ENCODE assay signal across 13 cellular contexts in the genomic region with DNA sequence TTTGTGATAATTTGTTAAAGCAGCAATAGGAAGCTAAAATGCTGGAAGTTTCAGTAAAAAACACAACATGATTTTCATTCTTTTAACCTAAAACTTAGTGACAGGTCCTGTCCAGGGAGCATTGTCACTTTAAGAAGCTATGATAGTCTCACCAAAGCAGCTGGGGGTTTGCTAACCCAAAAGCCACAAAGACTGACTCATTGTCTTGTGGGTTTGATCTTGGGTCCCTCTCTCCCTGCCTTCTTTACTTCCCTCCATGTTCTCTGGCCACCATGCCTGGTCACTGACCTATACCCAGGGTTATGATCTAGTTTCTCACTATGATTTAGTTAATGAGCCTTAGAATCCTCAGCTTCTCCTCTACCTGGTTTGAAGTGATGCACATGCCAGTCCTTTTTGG.
DNase-seq lines count a peak whose midpoint lies in the region; ATAC-seq, FAIRE-seq and TF ChIP-seq lines count a peak whose summit lies in the region.
"Had no signal": no experiment of that assay in that cellular context is flagged by ENCODE, and none has a peak within 500 bp of the region (broad histone marks: within the 10 kb centered on the region; RNA-seq: fewer than 3 reads in every experiment).

No MANE protein-coding gene starts in this region.

- H3K27me3 ChIP-seq in MM.1S (replicated peaks; ENCODE audit: insufficient read depth, low read length) (no peaks in the 10 kb centered on the region), HepG2 (ENCODE audit: control insufficient read depth in 1 of 2, insufficient read depth in 2 of 2, low read length in 2 of 2) (no peaks in the 10 kb centered on the region)
- H3K27me3 ChIP-seq: heart right ventricle had no signal

- TF ChIP-seq CTCF in GM12865 (IDR thresholded peaks at IDR 0.05; ENCODE audit: insufficient read depth, low read depth, low read length, missing control alignments) (no peak), MM.1S (IDR thresholded peaks at IDR 0.05; ENCODE audit: low read length) (no peak), HepG2 (CRISPR knock-in tag; IDR thresholded peaks at IDR 0.05) (no peak), endothelial cell (IDR thresholded peaks at IDR 0.05; ENCODE audit: unreplicated experiment) (no peak)

- TF ChIP-seq RAD21 in HepG2 (CRISPR knock-in tag; IDR thresholded peaks at IDR 0.05) = no peak

- CTCF ChIA-PET in HepG2 (lab: Yijun Ruan, JAX; ENCODE audit: low intra/inter-chr PET ratio, low total read pairs) = no interaction called here
- CTCF ChIA-PET in activated CD4-positive, alpha-beta T cell treated with anti-CD3 and anti-CD28 coated beads, Interleukin-2, amount 10 ng/mL, durations not matched to agents 7 days and 5 days (lab: Charles Lee) = no interaction called here

- H3K4me1 ChIP-seq in MM.1S (ENCODE audit: low read length) = peaks cover 10% of the 10 kb centered on the region; the same call in 1 of the 2 replicates
- H3K4me1 ChIP-seq in HepG2 (ENCODE audit: insufficient read depth, low read length) = no peaks in the 10 kb centered on the region
- H3K4me1 ChIP-seq: parathyroid adenoma had no signal

- POLR2A ChIA-PET in HepG2 (lab: Yijun Ruan, JAX) = no interaction called here
- POLR2A ChIA-PET in activated CD4-positive, alpha-beta T cell treated with anti-CD3 and anti-CD28 coated beads, Interleukin-2, amount 10 ng/mL, durations not matched to agents 7 days and 5 days (lab: Charles Lee) = no interaction called here

- intact Hi-C loops in HepG2 (cut with micrococcal nuclease; ENCODE audit: unreplicated experiment) = no loop called here

- H3K79me2 ChIP-seq in MM.1S (ENCODE audit: low read length) = no peaks in the 10 kb centered on the region
- H3K79me2 ChIP-seq in HepG2 (ENCODE audit: insufficient read depth, low read length) = no peaks in the 10 kb centered on the region
- H3K79me2 ChIP-seq: parathyroid adenoma had no signal

- no peaks in the 10 kb centered on the region for H3K36me3 Mint-ChIP-seq in endothelial cell (ENCODE audit: low read depth, unreplicated experiment)
- no peaks in the 10 kb centered on the region for H3K36me3 Mint-ChIP-seq in activated CD4-positive, alpha-beta T cell treated with anti-CD3 and anti-CD28 coated beads, Interleukin-2, amount 10 ng/mL, durations not matched to agents 7 days and 5 days (ENCODE audit: low read depth)

- no peak overlapping the region for H2AFZ ChIP-seq in MM.1S (ENCODE audit: low read length)
- H2AFZ ChIP-seq in HepG2 (ENCODE audit: low read length) = no peak overlapping the region
- H2AFZ ChIP-seq: parathyroid adenoma had no signal

- no peak for TF ChIP-seq POLR2A in HepG2 (IDR thresholded peaks at IDR 0.05; ENCODE audit: insufficient read depth in 1 of 2, low read depth in 2 of 2, low read length in 2 of 2)

- H3K36me3 ChIP-seq in MM.1S (replicated peaks; ENCODE audit: insufficient read depth, low read length) (no peaks in the 10 kb centered on the region), HepG2 (replicated peaks in 1 of 2; ENCODE audit: control insufficient read depth in 1 of 2, insufficient read depth in 2 of 2, low read length in 2 of 2) (no peaks in the 10 kb centered on the region)
- H3K36me3 ChIP-seq: heart right ventricle had no signal

- in situ Hi-C loops in HepG2 (cut with HindIII; ENCODE audit: extremely low pct_ligation_motif_present, low pct_unique_long_range_greater_than_20kb) = no loop called here

- ATAC-seq in HepG2 = no peak
- ATAC-seq: heart right ventricle; stimulated activated naive CD8-positive, alpha-beta T cell treated with anti-CD3 and anti-CD28 coated beads, Interleukin-15, amount 100 ng/mL, for 72 hours had no signal

- H3K4me1 Mint-ChIP-seq in endothelial cell (ENCODE audit: unreplicated experiment) = no peaks in the 10 kb centered on the region
- H3K4me1 Mint-ChIP-seq in activated CD4-positive, alpha-beta T cell treated with anti-CD3 and anti-CD28 coated beads, Interleukin-2, amount 10 ng/mL, durations not matched to agents 7 days and 5 days = no peaks in the 10 kb centered on the region
- H3K4me1 Mint-ChIP-seq: stimulated activated naive CD8-positive, alpha-beta T cell treated with anti-CD3 and anti-CD28 coated beads, Interleukin-15, amount 100 ng/mL, for 72 hours had no signal

- no peaks in the 10 kb centered on the region for H3F3A ChIP-seq in MM.1S (ENCODE audit: insufficient read depth, low read length)

- no peak overlapping the region for H3K4me3 ChIP-seq in GM12865 (ENCODE audit: low read depth, low read length)
- no peak overlapping the region for H3K4me3 ChIP-seq in MM.1S (ENCODE audit: low read length)
- H3K4me3 ChIP-seq in HepG2 (replicated peaks in 1 of 3; ENCODE audit: insufficient read depth in 1 of 3, low read depth in 2 of 3, low read length in 3 of 3) = no peak overlapping the region
- H3K4me3 ChIP-seq: heart right ventricle had no signal

- H3K27ac Mint-ChIP-seq in endothelial cell (ENCODE audit: unreplicated experiment) = no peak overlapping the region
- no peak overlapping the region for H3K27ac Mint-ChIP-seq in activated CD4-positive, alpha-beta T cell treated with anti-CD3 and anti-CD28 coated beads, Interleukin-2, amount 10 ng/mL, durations not matched to agents 7 days and 5 days
- H3K27ac Mint-ChIP-seq: stimulated activated naive CD8-positive, alpha-beta T cell treated with anti-CD3 and anti-CD28 coated beads, Interleukin-15, amount 100 ng/mL, for 72 hours had no signal

- H3K27ac ChIP-seq in MM.1S (ENCODE audit: low read length) (no peak overlapping the region), HepG2 (ENCODE audit: extremely low read length, insufficient read depth, low read length) (no peak overlapping the region)
- H3K27ac ChIP-seq: parathyroid adenoma had no signal

- H3K4me2 ChIP-seq in MM.1S (ENCODE audit: low read depth, low read length) (peak overlapping the region; percentile 12; the same call in 1 of the 2 replicates), HepG2 (ENCODE audit: low read depth, low read length) (no peak overlapping the region)

- peak; percentile 64 for DNase-seq in GM12865 (ENCODE audit: low read depth)
- DNase-seq in HCEC 1CT = peak; percentile 87
- peak; percentile 56 for DNase-seq in MM.1S
- DNase-seq in fibroblast of gingiva (ENCODE audit: low read depth) = peak; percentile 69
- no peak for DNase-seq in HepG2 (ENCODE audit: low spot score)
- DNase-seq in endothelial cell (ENCODE audit: low spot score) = no peak
- DNase-seq in activated CD4-positive, alpha-beta T cell treated with anti-CD3 and anti-CD28 coated beads, Interleukin-2, amount 10 ng/mL, durations not matched to agents 7 days and 5 days = no peak
- DNase-seq in NCI-H2029 treated with DMSO at 0.1 percent for 48 hours (lab: John Stamatoyannopoulos, UW) = no peak
- DNase-seq: activated effector memory CD4-positive, alpha-beta T cell treated with anti-CD3 and anti-CD28 coated beads, Interleukin-2, amount 50 U/mL, for 16 hours; heart right ventricle; Right ventricle myocardium superior; stimulated activated naive CD8-positive, alpha-beta T cell treated with anti-CD3 and anti-CD28 coated beads, Interleukin-15, amount 100 ng/mL, for 72 hours had no signal

- no peak for TF ChIP-seq EP300 in HepG2 (IDR thresholded peaks at IDR 0.05; ENCODE audit: low read depth in 2 of 2, low read length in 2 of 2)
- no peak for TF ChIP-seq EP300 in HepG2 (CRISPR knock-in tag; IDR thresholded peaks at IDR 0.05; ENCODE audit: borderline replicate concordance)

- H3K27me3 Mint-ChIP-seq in endothelial cell (ENCODE audit: unreplicated experiment) = peaks cover 1% of the 10 kb centered on the region
- no peaks in the 10 kb centered on the region for H3K27me3 Mint-ChIP-seq in activated CD4-positive, alpha-beta T cell treated with anti-CD3 and anti-CD28 coated beads, Interleukin-2, amount 10 ng/mL, durations not matched to agents 7 days and 5 days
- H3K27me3 Mint-ChIP-seq: stimulated activated naive CD8-positive, alpha-beta T cell treated with anti-CD3 and anti-CD28 coated beads, Interleukin-15, amount 100 ng/mL, for 72 hours had no signal

- H3K9me2 ChIP-seq in MM.1S (replicated peaks; ENCODE audit: insufficient read depth, low read length) = no peaks in the 10 kb centered on the region

- H4K20me1 ChIP-seq in MM.1S (ENCODE audit: insufficient read depth, low read length) (no peaks in the 10 kb centered on the region), HepG2 (ENCODE audit: insufficient read depth, low read length) (no peaks in the 10 kb centered on the region)

- no peak for FAIRE-seq in HepG2 (lab: Jason Lieb, UNC)

- H3K9me3 ChIP-seq in MM.1S (replicated peaks; ENCODE audit: insufficient read depth, low read length) (no peaks in the 10 kb centered on the region), HepG2 (ENCODE audit: low read length) (no peaks in the 10 kb centered on the region)
- H3K9me3 ChIP-seq: heart right ventricle had no signal

- no peaks in the 10 kb centered on the region for H3K9me3 Mint-ChIP-seq in endothelial cell (ENCODE audit: unreplicated experiment)
- H3K9me3 Mint-ChIP-seq in activated CD4-positive, alpha-beta T cell treated with anti-CD3 and anti-CD28 coated beads, Interleukin-2, amount 10 ng/mL, durations not matched to agents 7 days and 5 days = no peaks in the 10 kb centered on the region
- H3K9me3 Mint-ChIP-seq: stimulated activated naive CD8-positive, alpha-beta T cell treated with anti-CD3 and anti-CD28 coated beads, Interleukin-15, amount 100 ng/mL, for 72 hours had no signal

- H3K4me3 Mint-ChIP-seq in endothelial cell (ENCODE audit: unreplicated experiment) = no peak overlapping the region
- no peak overlapping the region for H3K4me3 Mint-ChIP-seq in activated CD4-positive, alpha-beta T cell treated with anti-CD3 and anti-CD28 coated beads, Interleukin-2, amount 10 ng/mL, durations not matched to agents 7 days and 5 days
- H3K4me3 Mint-ChIP-seq: stimulated activated naive CD8-positive, alpha-beta T cell treated with anti-CD3 and anti-CD28 coated beads, Interleukin-15, amount 100 ng/mL, for 72 hours had no signal

- H3K9ac ChIP-seq in MM.1S (ENCODE audit: low read length) = no peak overlapping the region
- no peak overlapping the region for H3K9ac ChIP-seq in HepG2 (ENCODE audit: insufficient read depth, low read depth, low read length)
- H3K9ac ChIP-seq: parathyroid adenoma had no signal

- no TSS peak for BruUV-seq in HepG2 (replicated peaks; lab: Mats Ljungman, UMichigan)

TF ChIP-seq in HepG2, 621 proteins besides CTCF, POLR2A, EP300 and RAD21:
- TF ChIP-seq ZNF224 (CRISPR knock-in tag; IDR thresholded peaks at IDR 0.05) (no peak), STAG1 (CRISPR knock-in tag; IDR thresholded peaks at IDR 0.05) (no peak), ZNF34 (CRISPR knock-in tag; IDR thresholded peaks at IDR 0.05; ENCODE audit: borderline replicate concordance) (no peak)

Comparison
In these comparisons a context has a peak if more than half of its experiments do, and no peak if none do; other contexts are left out.
1. DNase-seq: peak in GM12865 (single experiment), HCEC 1CT (single experiment), MM.1S (single experiment) and fibroblast of gingiva (single experiment); none in HepG2 (single experiment), endothelial cell (single experiment), activated CD4-positive, alpha-beta T cell treated with anti-CD3 and anti-CD28 coated beads, Interleukin-2, amount 10 ng/mL, durations not matched to agents 7 days and 5 days (single experiment) and NCI-H2029 treated with DMSO at 0.1 percent for 48 hours (single experiment).